ENCODE assay signal across 16 cellular contexts in the genomic region with DNA sequence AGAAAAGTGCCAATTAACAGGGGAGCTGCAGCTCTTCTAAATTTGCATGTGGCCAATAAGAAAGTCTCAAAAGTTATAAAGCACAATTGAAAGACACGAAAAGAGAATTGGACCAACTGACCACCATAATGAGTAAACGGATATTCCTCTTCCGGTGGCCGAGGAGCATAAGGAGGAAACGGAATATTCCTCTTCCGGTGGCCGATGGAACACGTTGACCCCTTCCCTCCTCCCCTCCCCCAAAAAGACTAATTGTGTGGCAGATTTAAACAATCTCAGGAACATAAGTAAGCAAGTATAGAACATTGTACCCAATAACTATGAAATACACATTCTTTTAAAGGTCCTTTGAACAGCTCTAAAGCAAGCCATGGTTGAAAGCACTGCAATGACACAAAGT. TPM values are rescaled to one million over a fixed set of nuclear protein-coding genes. Genes with fewer than 3 reads are reported as not detected.
A peak's percentile ranks its signal among the peaks of the same experiment; 100 is the strongest.
DNase-seq lines count a peak whose midpoint lies in the region; ATAC-seq lines count a peak whose summit lies in the region.
"Had no signal": no experiment of that assay in that cellular context is flagged by ENCODE, and none has a peak within 500 bp of the region (broad histone marks: within the 10 kb centered on the region; RNA-seq: fewer than 3 reads in every experiment).

No MANE protein-coding gene starts in this region.

- no peaks in the 10 kb centered on the region for H3K36me3 ChIP-seq in BLaER1 treated with 17β-estradiol and CSF1 and Interleukin-3, amounts not matched to agents 10 nM and 100 nM

- no peak for ATAC-seq in sciatic nerve
- ATAC-seq in HG03045 (IDR thresholded peaks at IDR 0.05; ENCODE audit: unreplicated experiment): no peak
- no peak for ATAC-seq in HG03159 (IDR thresholded peaks at IDR 0.05; ENCODE audit: unreplicated experiment)
- ATAC-seq in GM19467 (IDR thresholded peaks at IDR 0.05; ENCODE audit: unreplicated experiment): no peak

- intact Hi-C loops in sciatic nerve (cut with DNase I): no loop called here

- H3K9ac ChIP-seq in BLaER1 treated with 17β-estradiol and CSF1 and Interleukin-3, amounts not matched to agents 10 nM and 100 nM: no peak overlapping the region
- H3K9ac ChIP-seq: GM23248 had no signal

- no peaks in the 10 kb centered on the region for H3K9me3 ChIP-seq in BLaER1 treated with 17β-estradiol and CSF1 and Interleukin-3, amounts not matched to agents 10 nM and 100 nM (replicated peaks in 1 of 11)

- peaks cover 0 to 42% (median 30%) of the 10 kb centered on the region in 10 experiments; a peak in 16 of 20 replicates for H3K4me1 ChIP-seq in BLaER1 treated with 17β-estradiol and CSF1 and Interleukin-3, amounts not matched to agents 10 nM and 100 nM

- H3K4me3 ChIP-seq in BLaER1 treated with 17β-estradiol and CSF1 and Interleukin-3, amounts not matched to agents 10 nM and 100 nM: no peak overlapping the region
- H3K4me3 ChIP-seq: GM23248 had no signal

- DNase-seq in islet precursor cell (peak; percentile 15), sciatic nerve (ENCODE audit: low spot score) (peak; percentile 14)
- DNase-seq: C1 segment of cervical spinal cord; Calu3; CD4-positive, alpha-beta memory T cell; COR-L47; DMS53; DMS79 treated with DMSO at 0.1 percent for 48 hours; GF-D8; GM23248; H7; HCEC 1CT had no signal

- H3K4me2 ChIP-seq in BLaER1 treated with 17β-estradiol and CSF1 and Interleukin-3, amounts not matched to agents 10 nM and 100 nM: peak overlapping the region in 6 of 11 experiments; percentile 5 to 47 (median 35); a peak in 7 of 22 replicates

- no peaks in the 10 kb centered on the region for H3K27me3 ChIP-seq in BLaER1 treated with 17β-estradiol and CSF1 and Interleukin-3, amounts not matched to agents 10 nM and 100 nM

- no peaks in the 10 kb centered on the region for H4K20me1 ChIP-seq in BLaER1 treated with 17β-estradiol and CSF1 and Interleukin-3, amounts not matched to agents 10 nM and 100 nM

- no peak overlapping the region for H3K27ac ChIP-seq in BLaER1 treated with 17β-estradiol and CSF1 and Interleukin-3, amounts not matched to agents 10 nM and 100 nM
- H3K27ac ChIP-seq: GM23248 had no signal

RNA-seq across cellular contexts. Expression of gene TUBGCP3, which starts 41.2 kb away (rescaled TPM):
- total RNA-seq in sciatic nerve: 48.9 TPM
